2 cellular contexts compared by ENCODE assay signal in genomic region chr3:104987859-104988258, GRCh38.
TF ChIP-seq lines count a peak whose summit lies in the region.

No MANE protein-coding gene starts in this region.

TF ChIP-seq in SK-N-SH, 30 proteins besides CTCF, POLR2A, EP300 and RAD21 (continued from another document):
- TF ChIP-seq TCF12 (IDR thresholded peaks at IDR 0.05) (no peak), JUND (IDR thresholded peaks at IDR 0.05) (no peak), REST (IDR thresholded peaks at IDR 0.05; ENCODE audit: low read depth, low read length) (no peak), NRF1 (IDR thresholded peaks at IDR 0.05; ENCODE audit: low read depth, low read length) (no peak), RXRA (IDR thresholded peaks at IDR 0.05; ENCODE audit: borderline replicate concordance, low read depth) (no peak), MEF2A (IDR thresholded peaks at IDR 0.05; ENCODE audit: borderline replicate concordance, low read depth) (no peak), IRF3 (IDR thresholded peaks at IDR 0.05; ENCODE audit: low read depth, low read length) (no peak), FOXM1 (IDR thresholded peaks at IDR 0.05; ENCODE audit: low read depth) (no peak), ZBTB33 (IDR thresholded peaks at IDR 0.05; ENCODE audit: borderline replicate concordance, low read depth) (no peak), POLR2AphosphoS5 (IDR thresholded peaks at IDR 0.05; ENCODE audit: low read depth, low read length) (no peak)

TF ChIP-seq in SK-N-SH treated with all-trans-retinoic acid at 6 μM for 48 hours, 23 proteins besides CTCF, POLR2A, EP300 and RAD21 (continued from another document):
- TF ChIP-seq CSRNP3 (CRISPR knock-in tag; IDR thresholded peaks at IDR 0.05) (no peak), OSR1 (CRISPR knock-in tag; IDR thresholded peaks at IDR 0.05) (no peak), ZNF565 (CRISPR knock-in tag; conservative IDR thresholded peaks at IDR 0.05; ENCODE audit: low read depth) (no peak), TCF4 (CRISPR knock-in tag; IDR thresholded peaks at IDR 0.05; ENCODE audit: borderline replicate concordance) (no peak), BACH2 (CRISPR knock-in tag; IDR thresholded peaks at IDR 0.05; ENCODE audit: borderline replicate concordance) (no peak), RARB (CRISPR knock-in tag; IDR thresholded peaks at IDR 0.05) (no peak), TSHZ2 (CRISPR knock-in tag; IDR thresholded peaks at IDR 0.05) (no peak)
